17 cellular contexts compared by ENCODE assay signal in the genomic region with DNA sequence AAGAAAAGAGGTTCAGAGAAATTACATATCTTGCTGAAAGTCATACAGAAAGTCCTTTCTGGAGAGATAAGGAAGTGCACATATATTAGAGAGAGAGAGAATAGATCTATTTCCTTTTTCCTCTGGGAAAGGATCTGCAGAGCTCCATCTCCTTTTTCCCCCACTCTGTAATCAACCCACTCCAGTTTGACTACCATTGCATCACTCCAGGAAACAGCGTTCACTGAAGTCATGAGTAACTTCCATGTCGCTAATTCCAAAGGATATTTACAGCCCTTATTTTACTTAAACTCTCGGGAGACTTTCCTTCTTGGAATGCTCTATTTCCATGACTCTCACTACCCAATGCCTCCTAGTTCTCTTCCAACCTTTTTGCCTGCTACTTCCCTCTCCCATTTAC.
DNase-seq lines count a peak whose midpoint lies in the region; ATAC-seq and TF ChIP-seq lines count a peak whose summit lies in the region.
"Had no signal": no experiment of that assay in that cellular context is flagged by ENCODE, and none has a peak within 500 bp of the region (broad histone marks: within the 10 kb centered on the region; RNA-seq: fewer than 3 reads in every experiment).

No MANE protein-coding gene starts in this region.

- no peak overlapping the region for H3K4me3 ChIP-seq in A673 (ENCODE audit: low read depth, low read length, poor library complexity, severe bottlenecking)
- no peak overlapping the region for H3K4me3 ChIP-seq in CD4-positive, CD25-positive, alpha-beta regulatory T cell (ENCODE audit: low read depth, low read length)
- no peak overlapping the region for H3K4me3 ChIP-seq in HUES64 (ENCODE audit: low read length)
- H3K4me3 ChIP-seq in endodermal cell (ENCODE audit: low read length) = no peak overlapping the region
- no peak overlapping the region for H3K4me3 ChIP-seq in upper lobe of left lung
- H3K4me3 ChIP-seq: PC-9 had no signal

- H3K27me3 ChIP-seq in A673 (replicated peaks; ENCODE audit: insufficient read depth, low read depth, low read length, poor library complexity) = no peaks in the 10 kb centered on the region
- H3K27me3 ChIP-seq in CD4-positive, CD25-positive, alpha-beta regulatory T cell (ENCODE audit: control insufficient read depth, insufficient read depth, low read length) = no peaks in the 10 kb centered on the region
- peaks cover 27% of the 10 kb centered on the region for H3K27me3 ChIP-seq in HUES64 (ENCODE audit: insufficient read depth, low read length)
- H3K27me3 ChIP-seq in endodermal cell (ENCODE audit: control insufficient read depth, insufficient read depth, low read length, poor library complexity, severe bottlenecking) = no peaks in the 10 kb centered on the region
- no peaks in the 10 kb centered on the region for H3K27me3 ChIP-seq in upper lobe of left lung

- no peak for TF ChIP-seq POLR2A in upper lobe of left lung (IDR thresholded peaks at IDR 0.05)

- peaks cover 30% of the 10 kb centered on the region for H3K27me3 Mint-ChIP-seq in CD4-positive, CD25-positive, alpha-beta regulatory T cell
- peaks cover 7% of the 10 kb centered on the region for H3K27me3 Mint-ChIP-seq in endodermal cell (ENCODE audit: insufficient read depth)

- 58% methylated on average over 3 of the region's 3 CpGs for WGBS in HUES64
- 80 to 84% methylated on average over 3 of the region's 3 CpGs for WGBS in endodermal cell (ENCODE audit: insufficient coverage in 1 of 2, insufficient read length in 1 of 2), 2 experiments
- 69 to 75% methylated on average over 3 of the region's 3 CpGs for WGBS in upper lobe of left lung, 2 donors

- H3K4me1 Mint-ChIP-seq in CD4-positive, CD25-positive, alpha-beta regulatory T cell = peaks cover 13 to 57% (median 43%) of the 10 kb centered on the region in 4 donors
- peaks cover 19% of the 10 kb centered on the region for H3K4me1 Mint-ChIP-seq in endodermal cell

- H3K36me3 ChIP-seq in A673 (ENCODE audit: insufficient read depth, low read length, poor library complexity, severe bottlenecking) (no peaks in the 10 kb centered on the region), HUES64 (ENCODE audit: insufficient read depth, low read length) (no peaks in the 10 kb centered on the region), endodermal cell (ENCODE audit: control insufficient read depth, insufficient read depth, low read length) (no peaks in the 10 kb centered on the region), upper lobe of left lung (no peaks in the 10 kb centered on the region)
- H3K36me3 ChIP-seq in CD4-positive, CD25-positive, alpha-beta regulatory T cell (ENCODE audit: control insufficient read depth, insufficient read depth, low read length) = no peaks in the 10 kb centered on the region

- CTCF ChIA-PET in A673 (lab: Charles Lee) = no interaction called here

- H3K27ac ChIP-seq in A673 (ENCODE audit: low read depth, low read length, poor library complexity, severe bottlenecking) = no peak overlapping the region
- H3K27ac ChIP-seq in CD4-positive, CD25-positive, alpha-beta regulatory T cell (ENCODE audit: insufficient read depth, low read length, poor library complexity, severe bottlenecking) = no peak overlapping the region
- peak overlapping the region; percentile 71; the same call in 1 of the 2 replicates for H3K27ac ChIP-seq in HUES64 (ENCODE audit: low read depth, low read length)
- H3K27ac ChIP-seq in endodermal cell (ENCODE audit: low read depth, low read length) = no peak overlapping the region
- H3K27ac ChIP-seq in upper lobe of left lung = no peak overlapping the region
- H3K27ac ChIP-seq: HL-60, PC-9 had no signal

- H3K9me3 ChIP-seq in A673 (ENCODE audit: low read depth, low read length, poor library complexity, severe bottlenecking) = no peaks in the 10 kb centered on the region
- no peaks in the 10 kb centered on the region for H3K9me3 ChIP-seq in CD4-positive, CD25-positive, alpha-beta regulatory T cell (ENCODE audit: control insufficient read depth in 2 of 2, low read length in 2 of 2)
- H3K9me3 ChIP-seq in HUES64 (ENCODE audit: insufficient read depth, low read depth, low read length) = no peaks in the 10 kb centered on the region
- no peaks in the 10 kb centered on the region for H3K9me3 ChIP-seq in endodermal cell (ENCODE audit: control insufficient read depth, low read length)
- H3K9me3 ChIP-seq in upper lobe of left lung = no peaks in the 10 kb centered on the region

- H3K27ac Mint-ChIP-seq in CD4-positive, CD25-positive, alpha-beta regulatory T cell = peak overlapping the region; percentile 90 to 97 (median 96)
- H3K27ac Mint-ChIP-seq in endodermal cell = no peak overlapping the region

- H3K4me1 ChIP-seq in A673 (ENCODE audit: insufficient read depth, low read length, poor library complexity, severe bottlenecking) (no peaks in the 10 kb centered on the region), HUES64 (ENCODE audit: insufficient read depth, low read length) (peaks cover 28% of the 10 kb centered on the region), endodermal cell (ENCODE audit: control insufficient read depth, insufficient read depth, low read length) (no peaks in the 10 kb centered on the region), upper lobe of left lung (peaks cover 0 to 4% (median 0%) of the 10 kb centered on the region in 4 donors)
- peaks cover 43% of the 10 kb centered on the region for H3K4me1 ChIP-seq in CD4-positive, CD25-positive, alpha-beta regulatory T cell (ENCODE audit: control insufficient read depth, insufficient read depth, low read length, poor library complexity, severe bottlenecking)

- BruUV-seq in A673 (replicated peaks; lab: Mats Ljungman, UMichigan) = no TSS peak

- no peak overlapping the region; the same call in 1 of the 2 replicates for H3K9ac ChIP-seq in HUES64 (ENCODE audit: low read depth, low read length)
- H3K9ac ChIP-seq in endodermal cell (ENCODE audit: extremely low read depth, low read length, poor library complexity, severe bottlenecking) = no peak overlapping the region

- TF ChIP-seq CTCF in A673 (conservative IDR thresholded peaks at IDR 0.05; ENCODE audit: low read depth, low read length) (no peak), endodermal cell (conservative IDR thresholded peaks at IDR 0.05) (no peak), upper lobe of left lung (IDR thresholded peaks at IDR 0.05) (no peak)

- DNase-seq in A673 (ENCODE audit: low spot score) (peak; percentile 9), endodermal cell (peak; percentile 20), NCI-H526 treated with DMSO at 0.1 percent for 48 hours (lab: John Stamatoyannopoulos, UW) (no peak), upper lobe of left lung (no peak), NCI-H510A treated with DMSO at 0.1 percent for 48 hours (lab: John Stamatoyannopoulos, UW) (no peak)
- DNase-seq in CD4-positive, CD25-positive, alpha-beta regulatory T cell = no peak
- DNase-seq: DND-41, HCEC 1CT, KG1, NCI-H1417 treated with DMSO at 0.1 percent for 48 hours, NCI-H1930, NCI-H2171 treated with DMSO at 0.1 percent for 48 hours, NCI-H446 treated with DMSO at 0.1 percent for 48 hours, NCI-H774, PC-9 had no signal

- H3K9me3 Mint-ChIP-seq in CD4-positive, CD25-positive, alpha-beta regulatory T cell = peaks cover 0 to 19% (median 2%) of the 10 kb centered on the region in 7 donors
- peaks cover 9% of the 10 kb centered on the region for H3K9me3 Mint-ChIP-seq in endodermal cell

- POLR2A ChIA-PET in A673 (lab: Charles Lee; ENCODE audit: low non-redundant PET) = no interaction called here

- H3K36me3 Mint-ChIP-seq in CD4-positive, CD25-positive, alpha-beta regulatory T cell = peaks cover 9% of the 10 kb centered on the region
- H3K36me3 Mint-ChIP-seq in endodermal cell (ENCODE audit: low read depth) = peaks cover 10% of the 10 kb centered on the region

- no peak for ATAC-seq in CD4-positive, CD25-positive, alpha-beta regulatory T cell (ENCODE audit: low read depth in 2 of 2)
- ATAC-seq in upper lobe of left lung (ENCODE audit: low FRiP score in 2 of 2) = no peak

- intact Hi-C loops in A673 (cut with micrococcal nuclease; ENCODE audit: unreplicated experiment) = no loop called here

- TF ChIP-seq EP300 in upper lobe of left lung (IDR thresholded peaks at IDR 0.05) = no peak

- H3K4me3 Mint-ChIP-seq in CD4-positive, CD25-positive, alpha-beta regulatory T cell = peak overlapping the region in 1 of 4 donors; percentile 16
- H3K4me3 Mint-ChIP-seq in endodermal cell = no peak overlapping the region

Comparison
In these comparisons a context has a peak if more than half of its experiments do, and no peak if none do; other contexts are left out.
1. DNase-seq: peak in A673 (single experiment) and endodermal cell (single experiment); none in CD4-positive, CD25-positive, alpha-beta regulatory T cell (0 of 3), NCI-H526 treated with DMSO at 0.1 percent for 48 hours (single experiment), upper lobe of left lung (0 of 2) and NCI-H510A treated with DMSO at 0.1 percent for 48 hours (single experiment).